ENCODE assay signal across 27 cellular contexts in the genomic region with DNA sequence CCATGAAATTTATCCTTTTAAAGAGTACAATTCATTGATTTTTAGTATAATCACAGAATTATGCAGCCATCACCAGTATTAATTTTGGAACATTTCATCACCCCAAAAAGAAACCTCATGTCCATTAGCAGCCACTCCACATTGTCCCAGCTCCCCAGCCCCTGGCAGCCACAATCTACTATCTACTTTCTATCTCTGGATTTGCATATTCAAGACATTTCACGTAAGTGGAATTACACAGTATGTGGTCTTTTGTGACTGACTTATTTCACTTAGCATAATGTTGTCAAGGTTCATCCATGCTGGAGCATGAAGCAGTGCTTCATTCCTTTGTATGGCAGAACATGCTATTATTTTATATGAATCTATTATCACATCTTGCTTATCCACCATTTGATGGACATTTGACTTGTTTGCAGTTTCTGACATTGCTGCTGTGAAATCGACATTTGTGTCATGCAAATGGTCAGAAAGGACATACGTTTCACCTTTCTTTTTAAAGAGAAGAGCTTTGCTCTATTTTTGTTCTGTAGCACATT. TPM values are rescaled to one million over a fixed set of nuclear protein-coding genes. Genes with fewer than 3 reads are reported as not detected.
A peak's percentile ranks its signal among the peaks of the same experiment; 100 is the strongest.
DNase-seq lines count a peak whose midpoint lies in the region; ATAC-seq, FAIRE-seq and TF ChIP-seq lines count a peak whose summit lies in the region.
"Had no signal": no experiment of that assay in that cellular context is flagged by ENCODE, and none has a peak within 500 bp of the region (broad histone marks: within the 10 kb centered on the region; RNA-seq: fewer than 3 reads in every experiment).

No MANE protein-coding gene starts in this region.

- H3K4me1 ChIP-seq in GM23248 (ENCODE audit: insufficient read depth) = peaks cover 69% of the 10 kb centered on the region
- peaks cover 64% of the 10 kb centered on the region for H3K4me1 ChIP-seq in Loucy (ENCODE audit: insufficient read depth, low read length, poor library complexity, severe bottlenecking)
- H3K4me1 ChIP-seq in H1 (replicated peaks in 1 of 4; ENCODE audit: control insufficient read depth in 3 of 4, insufficient read depth in 4 of 4, low read length in 3 of 4) = peaks cover 6 to 28% (median 11%) of the 10 kb centered on the region in 4 experiments; a peak in 6 of 7 replicates
- H3K4me1 ChIP-seq in trophoblast cell (ENCODE audit: control insufficient read depth in 1 of 2, insufficient read depth in 2 of 2, low read length in 2 of 2) = peaks cover 4% of the 10 kb centered on the region in 2 experiments

- WGBS in GM23248 (ENCODE audit: low coverage in 1 of 2, low lambda C conversion rate in 2 of 2, missing lambda C conversion rate in 2 of 2), 2 experiments = 95 to 98% methylated on average over 3 of the region's 3 CpGs
- WGBS in H1 (ENCODE audit: extremely low coverage in 1 of 2, insufficient coverage in 1 of 2, insufficient read length in 1 of 2, insufficient replicate concordance in 2 of 2, low coverage in 1 of 2, low lambda C conversion rate in 2 of 2, missing lambda C conversion rate in 1 of 2), 2 experiments = 59% methylated on average over 3 of the region's 3 CpGs; no CpG with 5 or more reads in 1 of the 2 experiments
- no CpG with 5 or more reads among the region's 3 CpGs for WGBS in trophoblast cell (ENCODE audit: extremely low coverage, insufficient coverage, insufficient read length)

- H3K56ac ChIP-seq in H1 (replicated peaks; ENCODE audit: insufficient read length, low read depth, low read length) = no peak overlapping the region

- H3K18ac ChIP-seq in H1 (ENCODE audit: extremely low read depth, low read length) (no peak overlapping the region), trophoblast cell (ENCODE audit: low read length) (no peak overlapping the region)

- FAIRE-seq in H1 (lab: Jason Lieb, UNC) (no peak), GM12892 (lab: Jason Lieb, UNC) (no peak)
- FAIRE-seq: small intestine had no signal

- no peak overlapping the region for H4K91ac ChIP-seq in H1 (replicated peaks; ENCODE audit: insufficient read length, low read length)
- H4K91ac ChIP-seq in trophoblast cell (ENCODE audit: low read depth, low read length) = no peak overlapping the region

- peaks cover 50% of the 10 kb centered on the region for H3F3A ChIP-seq in GM23248 (ENCODE audit: insufficient read depth)
- 0 out of 2 replicates have a peak, but pooled peaks cover 8% of the 10 kb centered on the region for H3F3A ChIP-seq in Loucy (ENCODE audit: low read depth)

- no peak for TF ChIP-seq CTCF in Loucy (conservative IDR thresholded peaks at IDR 0.05; ENCODE audit: low read length)
- no peak for TF ChIP-seq CTCF in H1 (IDR thresholded peaks at IDR 0.05; ENCODE audit: control extremely low read depth in 1 of 3, insufficient read depth in 1 of 3, low read depth in 1 of 3, low read length in 3 of 3)
- no peak for TF ChIP-seq CTCF in RWPE1 (conservative IDR thresholded peaks at IDR 0.05; ENCODE audit: low read depth)

- no peak for DNase-seq in GM23248
- DNase-seq in H1 (ENCODE audit: low read depth in 1 of 2, low spot score in 2 of 2) = no peak
- no peak for DNase-seq in trophoblast cell
- DNase-seq in RWPE1 (ENCODE audit: low spot score) = no peak
- no peak for DNase-seq in DMS53 treated with DMSO at 0.1 percent for 48 hours (lab: John Stamatoyannopoulos, UW; ENCODE audit: unreplicated experiment)
- no peak for DNase-seq in GM12892 (ENCODE audit: insufficient read length)
- DNase-seq: activated effector memory CD4-positive, alpha-beta T cell treated with Interleukin-2 at 50 U/mL for 16 hours; activated naive CD8-positive, alpha-beta T cell treated with anti-CD3 and anti-CD28 coated beads, Interleukin-2, amount 10 ng/mL, durations not matched to agents 7 days and 5 days; CD4-positive, alpha-beta T cell; foreskin fibroblast; left lung; naive B cell; NCI-H1694; NCI-H2171; NCI-H524 treated with DMSO at 0.1 percent for 48 hours; stimulated activated CD4-positive, alpha-beta T cell treated with anti-CD3 and anti-CD28 coated beads, Interleukin-1b, Interleukin-23, amount 100 ng/mL, for 48 hours; stimulated activated CD8-positive, alpha-beta memory T cell treated with anti-CD3 and anti-CD28 coated beads, Interleukin-4, amount 100 ng/mL, for 48 hours; stimulated activated naive CD8-positive, alpha-beta T cell treated with anti-CD3 and anti-CD28 coated beads, Interleukin-15, amount 100 ng/mL, for 72 hours; T-helper 2 cell; thyroid gland had no signal

- H4K12ac ChIP-seq in trophoblast cell (ENCODE audit: low read depth, low read length) = no peak overlapping the region

- ATAC-seq in GM21367 (IDR thresholded peaks at IDR 0.05; ENCODE audit: unreplicated experiment) = no peak
- ATAC-seq: esophagus mucosa; left lung; SK-N-SH treated with all-trans-retinoic acid at 6 μM for 48 hours; stimulated activated naive CD8-positive, alpha-beta T cell treated with anti-CD3 and anti-CD28 coated beads, Interleukin-15, amount 100 ng/mL, for 72 hours had no signal

- H2BK120ac ChIP-seq in H1 (replicated peaks; ENCODE audit: low read depth, low read length) (no peak overlapping the region), trophoblast cell (ENCODE audit: insufficient read depth, low read length, poor library complexity) (no peak overlapping the region)

- H3K79me2 ChIP-seq in GM23248 (ENCODE audit: insufficient read depth) = peaks cover 100% of the 10 kb centered on the region
- H3K79me2 ChIP-seq in Loucy (ENCODE audit: insufficient read depth, low read length) = peaks cover 98% of the 10 kb centered on the region
- peaks cover 12 to 98% of the 10 kb centered on the region in 2 experiments for H3K79me2 ChIP-seq in H1 (ENCODE audit: control insufficient read depth in 1 of 2, insufficient read depth in 2 of 2, low read length in 2 of 2)
- H3K79me2 ChIP-seq in trophoblast cell (ENCODE audit: control insufficient read depth, insufficient read depth, low read length, poor library complexity) = peaks cover 9% of the 10 kb centered on the region

- no peak for TF ChIP-seq EP300 in H1 (IDR thresholded peaks at IDR 0.05; ENCODE audit: borderline replicate concordance in 1 of 2, low read depth in 2 of 2, low read length in 2 of 2)

- H3K27me3 ChIP-seq in GM23248 (replicated peaks; ENCODE audit: insufficient read depth) (no peaks in the 10 kb centered on the region), Loucy (ENCODE audit: insufficient read depth, low read length, poor library complexity, severe bottlenecking) (no peaks in the 10 kb centered on the region), H1 (replicated peaks in 1 of 4; ENCODE audit: control insufficient read depth in 3 of 4, extremely low read depth in 1 of 4, insufficient read depth in 3 of 4, low read length in 3 of 4) (no peaks in the 10 kb centered on the region), trophoblast cell (ENCODE audit: insufficient read depth, low read length) (no peaks in the 10 kb centered on the region)
- H3K27me3 ChIP-seq: ascending aorta, left lung, thyroid gland had no signal

- H3K9me3 ChIP-seq in GM23248 (ENCODE audit: low read depth) (no peaks in the 10 kb centered on the region), Loucy (ENCODE audit: insufficient read depth, low read depth, low read length) (no peaks in the 10 kb centered on the region), H1 (ENCODE audit: insufficient read depth in 2 of 2, low read depth in 1 of 2, low read length in 1 of 2) (no peaks in the 10 kb centered on the region), trophoblast cell (ENCODE audit: insufficient read depth, low read depth, low read length) (no peaks in the 10 kb centered on the region)
- H3K9me3 ChIP-seq: ascending aorta, left lung, thyroid gland had no signal

- H2BK20ac ChIP-seq in H1 (ENCODE audit: low read length) = no peak overlapping the region

- H2BK12ac ChIP-seq in H1 (ENCODE audit: low read depth, low read length) = no peak overlapping the region
- H2BK12ac ChIP-seq in trophoblast cell (ENCODE audit: low read length) = no peak overlapping the region

- H3K4ac ChIP-seq in H1 (replicated peaks; ENCODE audit: insufficient read length, low read depth, low read length) (no peak overlapping the region), trophoblast cell (ENCODE audit: low read depth, low read length) (peak overlapping the region; percentile 15)

- no peak overlapping the region for H2BK15ac ChIP-seq in H1 (ENCODE audit: low read length)

- H4K20me1 ChIP-seq in GM23248 (ENCODE audit: insufficient read depth) = no peaks in the 10 kb centered on the region; the same call in 1 of the 2 replicates
- H4K20me1 ChIP-seq in Loucy (ENCODE audit: insufficient read depth, low read length, poor library complexity, severe bottlenecking) = peaks cover 59% of the 10 kb centered on the region
- H4K20me1 ChIP-seq in H1 (replicated peaks in 1 of 2; ENCODE audit: control insufficient read depth in 1 of 2, insufficient read depth in 2 of 2, low read length in 2 of 2) = peaks cover 10 to 12% of the 10 kb centered on the region in 2 experiments

- H2AK5ac ChIP-seq in H1 (ENCODE audit: low read depth, low read length) (no peak overlapping the region), trophoblast cell (ENCODE audit: low read length) (no peak overlapping the region)

- no peak for TF ChIP-seq RAD21 in H1 (IDR thresholded peaks at IDR 0.05 in 1 of 2, conservative IDR thresholded peaks at IDR 0.05 in 1 of 2; ENCODE audit: low read depth in 2 of 2, low read length in 2 of 2)

- in situ Hi-C loops in GM23248 (cut with MboI) = no loop called here

- peaks cover 10% of the 10 kb centered on the region for H3K36me3 ChIP-seq in GM23248 (ENCODE audit: low read depth)
- H3K36me3 ChIP-seq in Loucy (ENCODE audit: insufficient read depth, low read length) = peaks cover 5% of the 10 kb centered on the region; the same call in 1 of the 2 replicates
- no peaks in the 10 kb centered on the region; a peak in 2 of 8 replicates for H3K36me3 ChIP-seq in H1 (ENCODE audit: control insufficient read depth in 2 of 4, insufficient read depth in 4 of 4, low read length in 3 of 4)
- H3K36me3 ChIP-seq in trophoblast cell (ENCODE audit: control insufficient read depth in 1 of 2, insufficient read depth in 2 of 2, low read length in 2 of 2) = no peaks in the 10 kb centered on the region
- H3K36me3 ChIP-seq: ascending aorta, left lung, thyroid gland had no signal

- TF ChIP-seq POLR2A in H1 (IDR thresholded peaks at IDR 0.05; ENCODE audit: control extremely low read depth in 1 of 2, low read depth in 2 of 2, low read length in 2 of 2) = no peak
- no peak for TF ChIP-seq POLR2A in GM12892 (IDR thresholded peaks at IDR 0.05; ENCODE audit: low read depth, low read length)

- H3K27ac ChIP-seq in GM23248 (peak overlapping the region; percentile 56; the same call in 1 of the 2 replicates), H1 (ENCODE audit: low read depth, low read length) (no peak overlapping the region), trophoblast cell (ENCODE audit: low read depth, low read length) (no peak overlapping the region), RWPE1 (no peak overlapping the region)
- H3K27ac ChIP-seq: ascending aorta had no signal

- H3K23ac ChIP-seq in H1 (ENCODE audit: insufficient read length) (no peak overlapping the region), trophoblast cell (ENCODE audit: low read length) (no peak overlapping the region)

- CTCF ChIA-PET in H1 (lab: Charles Lee; ENCODE audit: partially characterized antibody) = interaction anchor here (0.7 to 3.0 kb wide), 5 partner anchors 9 to 47 kb away, joined by 3 to 9 read pairs (median 3); no protein-coding TSS in a partner anchor
- CTCF ChIA-PET in RWPE1 (lab: Yijun Ruan, JAX) = no interaction called here

- H3K79me1 ChIP-seq in H1 (ENCODE audit: low read depth, low read length) (peaks cover 10% of the 10 kb centered on the region), trophoblast cell (ENCODE audit: low read length) (peaks cover 2% of the 10 kb centered on the region)

- no peak overlapping the region for H3K4me3 ChIP-seq in GM23248
- H3K4me3 ChIP-seq in Loucy (ENCODE audit: low read length, poor library complexity, severe bottlenecking) = no peak overlapping the region
- H3K4me3 ChIP-seq in H1 (ENCODE audit: extremely low read depth in 1 of 4, insufficient read depth in 2 of 4, low read depth in 3 of 4, low read length in 4 of 4) = no peak overlapping the region
- no peak overlapping the region for H3K4me3 ChIP-seq in trophoblast cell (ENCODE audit: low read depth, low read length)
- H3K4me3 ChIP-seq: ascending aorta, left lung, thyroid gland had no signal

- no peaks in the 10 kb centered on the region for H3K23me2 ChIP-seq in H1 (ENCODE audit: low read depth, low read length)

- H3K14ac ChIP-seq in H1 (ENCODE audit: insufficient read length) (no peak overlapping the region), trophoblast cell (ENCODE audit: low read length) (no peak overlapping the region)

- H4K5ac ChIP-seq in H1 (ENCODE audit: insufficient read length, low read depth, low read length) = no peak overlapping the region

- H2AFZ ChIP-seq in GM23248 (no peak overlapping the region), Loucy (ENCODE audit: low read length) (no peak overlapping the region), H1 (ENCODE audit: low read length) (no peak overlapping the region), trophoblast cell (ENCODE audit: insufficient read depth, low read length, poor library complexity) (no peak overlapping the region)

- H3K4me2 ChIP-seq in GM23248 (ENCODE audit: unreplicated experiment) (no peak overlapping the region), Loucy (ENCODE audit: low read depth, low read length, poor library complexity, severe bottlenecking) (peak overlapping the region; percentile 62), H1 (ENCODE audit: insufficient read depth in 1 of 2, low read depth in 2 of 2, low read length in 2 of 2) (peak overlapping the region; percentile 18 to 28; a peak in 3 of 4 replicates), trophoblast cell (ENCODE audit: low read length) (no peak overlapping the region)

- H3K9ac ChIP-seq in GM23248 (no peak overlapping the region), Loucy (ENCODE audit: low read depth, low read length, poor library complexity, severe bottlenecking) (no peak overlapping the region), H1 (replicated peaks in 1 of 4; ENCODE audit: extremely low read depth in 1 of 4, low read depth in 3 of 4, low read length in 3 of 4) (no peak overlapping the region), trophoblast cell (ENCODE audit: low read length) (no peak overlapping the region)

- POLR2A ChIA-PET in H1 (lab: Charles Lee; ENCODE audit: partially characterized antibody) (interaction anchor here (1.2 kb wide), 1 partner anchor 9 kb away, joined by 4 read pairs; no protein-coding TSS in a partner anchor), RWPE1 (lab: Yijun Ruan, JAX; ENCODE audit: low non-redundant PET) (no interaction called here)

- no peak overlapping the region for H2BK5ac ChIP-seq in H1 (ENCODE audit: low read depth, low read length)
- no peak overlapping the region for H2BK5ac ChIP-seq in trophoblast cell (ENCODE audit: low read depth, low read length, poor library complexity)

- no peak overlapping the region for H4K8ac ChIP-seq in H1 (ENCODE audit: extremely low read depth, insufficient read depth, low read length)
- no peak overlapping the region for H4K8ac ChIP-seq in trophoblast cell (ENCODE audit: low read depth, low read length)

- H3K9me2 ChIP-seq in GM23248 (ENCODE audit: insufficient read depth) (no peaks in the 10 kb centered on the region), Loucy (replicated peaks; ENCODE audit: low read depth, low read length) (no peaks in the 10 kb centered on the region)

RNA-seq across cellular contexts. Expression of a gene that starts 10.7 kb away (rescaled TPM):
- total RNA-seq in GM23248 (2014; rRNA removed; shearing (Covaris generic)) = 326 and 344 TPM in 2 replicates
- 267 and 273 TPM in 2 replicates for polyA plus RNA-seq in GM23248 (2016; fragmentation: Nextera tagmentation; extraction: Ambion mirVana)
- total RNA-seq in H1 (2021; fragmentation: NEBNext Ultra II Directional; extraction: Animal tissue kit (Norgen Biotek cat#: 25700)) = 112 and 117 TPM in 2 replicates
- polyA plus RNA-seq in H1 (2011; rRNA removed) = 34.5 and 45.4 TPM in 2 replicates
- 56.7 TPM for polyA plus RNA-seq in H1 (2011; cell fraction: cytosol; rRNA removed)
- 29.1 TPM for polyA plus RNA-seq in H1 (2011; cell fraction: nucleus; rRNA removed)
- polyA plus RNA-seq in H1 (2012, experiment 1 of 2) = 64.0 to 93.3 TPM (median 70.0 TPM) in 4 replicates
- 37.2 TPM for polyA plus RNA-seq in H1 (2012, experiment 2 of 2)
- 88.0 TPM for polyA plus RNA-seq in H1 (2013, experiment 1 of 2)
- 96.1 TPM for polyA plus RNA-seq in H1 (2013, experiment 2 of 2)
- polyA minus RNA-seq in H1 (2011; rRNA and poly(A)+ RNA removed) = 29.4 and 60.6 TPM in 2 replicates
- polyA minus RNA-seq in H1 (2011; cell fraction: cytosol; rRNA and poly(A)+ RNA removed) = 23.3 TPM
- 52.8 TPM for polyA minus RNA-seq in H1 (2011; cell fraction: nucleus; rRNA and poly(A)+ RNA removed)
- polyA plus RNA-seq in trophoblast cell (2013) = 75.9 and 83.4 TPM in 2 replicates
- polyA plus RNA-seq in GM12892 (2012; ENCODE audit: missing spikeins) = 60.9 TPM

RNA-seq across cellular contexts. Expression of a gene that starts 42.3 kb away (rescaled TPM):
- not detected in 2 replicates for total RNA-seq in GM23248 (2014; rRNA removed; shearing (Covaris generic))
- polyA plus RNA-seq in GM23248 (2016; fragmentation: Nextera tagmentation; extraction: Ambion mirVana) (0.14 and 0.18 TPM in 2 replicates), H1 (2011; rRNA removed) (not detected in 2 replicates)
- total RNA-seq in H1 (2021; fragmentation: NEBNext Ultra II Directional; extraction: Animal tissue kit (Norgen Biotek cat#: 25700)) = not detected in 2 replicates
- not detected for polyA plus RNA-seq in H1 (2011; cell fraction: cytosol; rRNA removed)
- not detected for polyA plus RNA-seq in H1 (2011; cell fraction: nucleus; rRNA removed)
- 0.20 to 0.66 TPM (median 0.23 TPM) in 4 replicates for polyA plus RNA-seq in H1 (2012, experiment 1 of 2)
- not detected for polyA plus RNA-seq in H1 (2012, experiment 2 of 2)
- polyA plus RNA-seq in H1 (2013, experiment 1 of 2) = not detected
- polyA plus RNA-seq in H1 (2013, experiment 2 of 2) = not detected
- not detected in 2 replicates for polyA minus RNA-seq in H1 (2011; rRNA and poly(A)+ RNA removed)
- not detected for polyA minus RNA-seq in H1 (2011; cell fraction: cytosol; rRNA and poly(A)+ RNA removed)
- not detected for polyA minus RNA-seq in H1 (2011; cell fraction: nucleus; rRNA and poly(A)+ RNA removed)
- not detected in 2 replicates for polyA plus RNA-seq in trophoblast cell (2013)
- 0.49 TPM for polyA plus RNA-seq in GM12892 (2012; ENCODE audit: missing spikeins)
- total RNA-seq: LHCN-M2 had no signal

RNA-seq across cellular contexts. Expression of a gene that starts 53.7 kb away (rescaled TPM):
- total RNA-seq in GM23248 (2014; rRNA removed; shearing (Covaris generic)) = not detected in 2 replicates
- polyA plus RNA-seq in GM23248 (2016; fragmentation: Nextera tagmentation; extraction: Ambion mirVana) (not detected in 2 replicates), H1 (2011; rRNA removed) (0.06 and 0.13 TPM in 2 replicates)
- total RNA-seq in H1 (2021; fragmentation: NEBNext Ultra II Directional; extraction: Animal tissue kit (Norgen Biotek cat#: 25700)) = 0.32 TPM in 1 of 2 replicates, not detected in the other
- polyA plus RNA-seq in H1 (2011; cell fraction: cytosol; rRNA removed) = 0.13 TPM
- polyA plus RNA-seq in H1 (2011; cell fraction: nucleus; rRNA removed) = 0.51 TPM
- 0.13 to 0.22 TPM (median 0.19 TPM) in 3 of 4 replicates, not detected in the other for polyA plus RNA-seq in H1 (2012, experiment 1 of 2)
- polyA plus RNA-seq in H1 (2012, experiment 2 of 2) = 0.05 TPM
- polyA plus RNA-seq in H1 (2013, experiment 1 of 2) = 0.24 TPM
- 0.15 TPM for polyA plus RNA-seq in H1 (2013, experiment 2 of 2)
- polyA minus RNA-seq in H1 (2011; rRNA and poly(A)+ RNA removed) = 0.25 and 0.29 TPM in 2 replicates
- not detected for polyA minus RNA-seq in H1 (2011; cell fraction: cytosol; rRNA and poly(A)+ RNA removed)
- polyA minus RNA-seq in H1 (2011; cell fraction: nucleus; rRNA and poly(A)+ RNA removed) = not detected
- 0.03 and 0.04 TPM in 2 replicates for polyA plus RNA-seq in trophoblast cell (2013)
- not detected for polyA plus RNA-seq in GM12892 (2012; ENCODE audit: missing spikeins)
- total RNA-seq: ascending aorta had no signal

Comparison
In these comparisons a context has a peak if more than half of its experiments do, and no peak if none do; other contexts are left out.
1. H3K4me2 ChIP-seq: peak in Loucy (single experiment) and H1 (2 of 2); none in GM23248 (single experiment) and trophoblast cell (single experiment).